In the genomic region with DNA sequence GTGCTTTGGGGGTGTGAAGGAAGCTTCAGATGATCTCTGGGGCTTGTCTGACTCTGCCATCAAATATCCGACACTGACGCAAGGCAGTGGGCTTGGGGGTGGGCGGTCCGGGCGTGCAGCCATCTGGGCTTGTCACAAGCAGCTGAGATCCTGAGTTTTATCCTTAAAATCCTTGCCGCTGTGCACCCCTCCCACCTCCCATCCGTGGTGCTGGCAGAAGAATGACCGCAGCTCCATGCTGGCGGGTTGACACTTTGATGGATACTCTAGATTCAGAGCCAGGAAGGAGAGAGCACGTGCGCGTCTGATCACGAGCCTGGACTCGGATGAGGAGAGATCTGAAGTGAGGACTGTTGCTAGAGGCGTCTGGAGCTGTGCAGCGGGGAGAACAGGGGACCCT, we compare ENCODE assay signal across 1 cellular context.
A peak's percentile ranks its signal among the peaks of the same experiment; 100 is the strongest.
TF ChIP-seq lines count a peak whose summit lies in the region.

No MANE protein-coding gene starts in this region.

TF ChIP-seq in HEK293, 187 proteins besides CTCF, POLR2A, EP300 and RAD21 (continued from another document):
- TF ChIP-seq ZNF140 (tag by site-specific recombination; IDR thresholded peaks at IDR 0.05), result no peak
- TF ChIP-seq GLIS2 (tag by site-specific recombination; IDR thresholded peaks at IDR 0.05), result no peak
- TF ChIP-seq ZFHX2 (tag by site-specific recombination; conservative IDR thresholded peaks at IDR 0.05), result peak; percentile 66
- no peak for TF ChIP-seq ZNF266 (tag by site-specific recombination; IDR thresholded peaks at IDR 0.05; ENCODE audit: low read depth)
- peak; percentile 70 for TF ChIP-seq EGR2 (tag by site-specific recombination; IDR thresholded peaks at IDR 0.05; ENCODE audit: low read depth)
- no peak for TF ChIP-seq ZNF2 (tag by site-specific recombination; IDR thresholded peaks at IDR 0.05)
- no peak for TF ChIP-seq ZNF645 (tag by site-specific recombination; IDR thresholded peaks at IDR 0.05)
- no peak for TF ChIP-seq ZNF114 (tag by site-specific recombination; IDR thresholded peaks at IDR 0.05)
